ENCODE assay signal across 1 cellular context in the genomic region with DNA sequence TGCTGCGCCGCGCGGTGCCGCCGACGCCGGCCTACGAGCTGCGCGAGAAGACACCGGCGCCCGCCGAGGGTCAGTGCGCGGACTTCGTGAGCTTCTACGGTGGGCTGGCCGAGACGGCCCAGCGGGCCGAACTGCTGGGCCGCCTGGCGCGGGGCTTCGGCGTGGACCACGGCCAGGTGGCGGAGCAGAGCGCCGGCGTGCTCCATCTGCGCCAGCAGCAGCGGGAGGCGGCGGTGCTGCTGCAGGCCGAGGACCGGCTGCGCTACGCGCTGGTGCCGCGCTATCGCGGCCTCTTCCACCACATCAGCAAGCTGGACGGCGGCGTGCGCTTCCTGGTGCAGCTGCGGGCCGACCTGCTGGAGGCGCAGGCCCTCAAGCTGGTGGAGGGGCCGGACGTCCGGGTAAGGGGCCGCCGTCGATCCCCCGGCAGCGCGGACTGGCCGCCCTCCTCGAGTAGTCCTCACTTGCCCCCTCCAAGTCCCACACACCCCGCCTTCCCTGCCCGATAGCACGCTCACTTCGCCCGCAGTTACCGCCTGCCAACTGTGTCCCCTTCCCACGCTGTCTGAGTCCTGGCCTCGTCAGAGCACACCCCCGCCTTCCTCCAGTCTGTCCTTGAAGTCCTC.
A peak's percentile ranks its signal among the peaks of the same experiment; 100 is the strongest.
TF ChIP-seq lines count a peak whose summit lies in the region.

No MANE protein-coding gene starts in this region.

TF ChIP-seq in K562, 482 proteins besides CTCF, POLR2A, EP300 and RAD21 (continued from another document and continues in another):
- TF ChIP-seq, protein P1, sequence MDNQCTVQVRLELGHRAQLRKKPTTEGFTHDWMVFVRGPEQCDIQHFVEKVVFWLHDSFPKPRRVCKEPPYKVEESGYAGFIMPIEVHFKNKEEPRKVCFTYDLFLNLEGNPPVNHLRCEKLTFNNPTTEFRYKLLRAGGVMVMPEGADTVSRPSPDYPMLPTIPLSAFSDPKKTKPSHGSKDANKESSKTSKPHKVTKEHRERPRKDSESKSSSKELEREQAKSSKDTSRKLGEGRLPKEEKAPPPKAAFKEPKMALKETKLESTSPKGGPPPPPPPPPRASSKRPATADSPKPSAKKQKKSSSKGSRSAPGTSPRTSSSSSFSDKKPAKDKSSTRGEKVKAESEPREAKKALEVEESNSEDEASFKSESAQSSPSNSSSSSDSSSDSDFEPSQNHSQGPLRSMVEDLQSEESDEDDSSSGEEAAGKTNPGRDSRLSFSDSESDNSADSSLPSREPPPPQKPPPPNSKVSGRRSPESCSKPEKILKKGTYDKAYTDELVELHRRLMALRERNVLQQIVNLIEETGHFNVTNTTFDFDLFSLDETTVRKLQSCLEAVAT (IDR thresholded peaks at IDR 0.05) = no peak
- no peak for TF ChIP-seq FOXJ2 (tag; IDR thresholded peaks at IDR 0.05)
- TF ChIP-seq, protein P2, sequence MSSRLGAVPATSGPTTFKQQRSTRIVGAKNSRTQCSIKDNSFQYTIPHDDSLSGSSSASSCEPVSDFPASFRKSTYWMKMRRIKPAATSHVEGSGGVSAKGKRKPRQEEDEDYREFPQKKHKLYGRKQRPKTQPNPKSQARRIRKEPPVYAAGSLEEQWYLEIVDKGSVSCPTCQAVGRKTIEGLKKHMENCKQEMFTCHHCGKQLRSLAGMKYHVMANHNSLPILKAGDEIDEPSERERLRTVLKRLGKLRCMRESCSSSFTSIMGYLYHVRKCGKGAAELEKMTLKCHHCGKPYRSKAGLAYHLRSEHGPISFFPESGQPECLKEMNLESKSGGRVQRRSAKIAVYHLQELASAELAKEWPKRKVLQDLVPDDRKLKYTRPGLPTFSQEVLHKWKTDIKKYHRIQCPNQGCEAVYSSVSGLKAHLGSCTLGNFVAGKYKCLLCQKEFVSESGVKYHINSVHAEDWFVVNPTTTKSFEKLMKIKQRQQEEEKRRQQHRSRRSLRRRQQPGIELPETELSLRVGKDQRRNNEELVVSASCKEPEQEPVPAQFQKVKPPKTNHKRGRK (tag; IDR thresholded peaks at IDR 0.05) = no peak
- peak; percentile 51; the same call in 1 of the 2 replicates for TF ChIP-seq ELF2 (CRISPR knock-in tag; IDR thresholded peaks at IDR 0.05)
- no peak for TF ChIP-seq ZBED1 (IDR thresholded peaks at IDR 0.05)
- TF ChIP-seq POU5F1 (IDR thresholded peaks at IDR 0.05; ENCODE audit: borderline replicate concordance, low read depth, low read length, partially characterized antibody) = no peak
- no peak for TF ChIP-seq MYNN (IDR thresholded peaks at IDR 0.05)
- no peak for TF ChIP-seq MYNN (CRISPR knock-in tag; IDR thresholded peaks at IDR 0.05)
- TF ChIP-seq, protein P3, sequence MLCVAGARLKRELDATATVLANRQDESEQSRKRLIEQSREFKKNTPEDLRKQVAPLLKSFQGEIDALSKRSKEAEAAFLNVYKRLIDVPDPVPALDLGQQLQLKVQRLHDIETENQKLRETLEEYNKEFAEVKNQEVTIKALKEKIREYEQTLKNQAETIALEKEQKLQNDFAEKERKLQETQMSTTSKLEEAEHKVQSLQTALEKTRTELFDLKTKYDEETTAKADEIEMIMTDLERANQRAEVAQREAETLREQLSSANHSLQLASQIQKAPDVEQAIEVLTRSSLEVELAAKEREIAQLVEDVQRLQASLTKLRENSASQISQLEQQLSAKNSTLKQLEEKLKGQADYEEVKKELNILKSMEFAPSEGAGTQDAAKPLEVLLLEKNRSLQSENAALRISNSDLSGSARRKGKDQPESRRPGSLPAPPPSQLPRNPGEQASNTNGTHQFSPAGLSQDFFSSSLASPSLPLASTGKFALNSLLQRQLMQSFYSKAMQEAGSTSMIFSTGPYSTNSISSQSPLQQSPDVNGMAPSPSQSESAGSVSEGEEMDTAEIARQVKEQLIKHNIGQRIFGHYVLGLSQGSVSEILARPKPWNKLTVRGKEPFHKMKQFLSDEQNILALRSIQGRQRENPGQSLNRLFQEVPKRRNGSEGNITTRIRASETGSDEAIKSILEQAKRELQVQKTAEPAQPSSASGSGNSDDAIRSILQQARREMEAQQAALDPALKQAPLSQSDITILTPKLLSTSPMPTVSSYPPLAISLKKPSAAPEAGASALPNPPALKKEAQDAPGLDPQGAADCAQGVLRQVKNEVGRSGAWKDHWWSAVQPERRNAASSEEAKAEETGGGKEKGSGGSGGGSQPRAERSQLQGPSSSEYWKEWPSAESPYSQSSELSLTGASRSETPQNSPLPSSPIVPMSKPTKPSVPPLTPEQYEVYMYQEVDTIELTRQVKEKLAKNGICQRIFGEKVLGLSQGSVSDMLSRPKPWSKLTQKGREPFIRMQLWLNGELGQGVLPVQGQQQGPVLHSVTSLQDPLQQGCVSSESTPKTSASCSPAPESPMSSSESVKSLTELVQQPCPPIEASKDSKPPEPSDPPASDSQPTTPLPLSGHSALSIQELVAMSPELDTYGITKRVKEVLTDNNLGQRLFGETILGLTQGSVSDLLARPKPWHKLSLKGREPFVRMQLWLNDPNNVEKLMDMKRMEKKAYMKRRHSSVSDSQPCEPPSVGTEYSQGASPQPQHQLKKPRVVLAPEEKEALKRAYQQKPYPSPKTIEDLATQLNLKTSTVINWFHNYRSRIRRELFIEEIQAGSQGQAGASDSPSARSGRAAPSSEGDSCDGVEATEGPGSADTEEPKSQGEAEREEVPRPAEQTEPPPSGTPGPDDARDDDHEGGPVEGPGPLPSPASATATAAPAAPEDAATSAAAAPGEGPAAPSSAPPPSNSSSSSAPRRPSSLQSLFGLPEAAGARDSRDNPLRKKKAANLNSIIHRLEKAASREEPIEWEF (CRISPR knock-in tag; IDR thresholded peaks at IDR 0.05) = no peak
- TF ChIP-seq CHCHD3 (CRISPR knock-in tag; IDR thresholded peaks at IDR 0.05) = no peak
- TF ChIP-seq ELF1 (tag; IDR thresholded peaks at IDR 0.05) = peak; percentile 84
- TF ChIP-seq TBP (optimal IDR thresholded peaks at IDR 0.05; ENCODE audit: low read depth, low read length) = no peak
- TF ChIP-seq, protein P4, sequence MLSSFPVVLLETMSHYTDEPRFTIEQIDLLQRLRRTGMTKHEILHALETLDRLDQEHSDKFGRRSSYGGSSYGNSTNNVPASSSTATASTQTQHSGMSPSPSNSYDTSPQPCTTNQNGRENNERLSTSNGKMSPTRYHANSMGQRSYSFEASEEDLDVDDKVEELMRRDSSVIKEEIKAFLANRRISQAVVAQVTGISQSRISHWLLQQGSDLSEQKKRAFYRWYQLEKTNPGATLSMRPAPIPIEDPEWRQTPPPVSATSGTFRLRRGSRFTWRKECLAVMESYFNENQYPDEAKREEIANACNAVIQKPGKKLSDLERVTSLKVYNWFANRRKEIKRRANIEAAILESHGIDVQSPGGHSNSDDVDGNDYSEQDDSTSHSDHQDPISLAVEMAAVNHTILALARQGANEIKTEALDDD (IDR thresholded peaks at IDR 0.05) = no peak
- no peak for TF ChIP-seq ZC3H8 (IDR thresholded peaks at IDR 0.05)
- no peak for TF ChIP-seq NFE2 (IDR thresholded peaks at IDR 0.05; ENCODE audit: low read depth)
- TF ChIP-seq ZNF197 (CRISPR knock-in tag; IDR thresholded peaks at IDR 0.05; ENCODE audit: low read depth) = no peak
- TF ChIP-seq MTF1 (CRISPR knock-in tag; IDR thresholded peaks at IDR 0.05; ENCODE audit: borderline replicate concordance) = no peak
- TF ChIP-seq MAFG (tag; conservative IDR thresholded peaks at IDR 0.05) = no peak
- no peak for TF ChIP-seq GABPB2 (CRISPR knock-in tag; conservative IDR thresholded peaks at IDR 0.05)
- TF ChIP-seq PRMT5 (CRISPR knock-in tag; IDR thresholded peaks at IDR 0.05) = no peak
- no peak for TF ChIP-seq ZNF174 (CRISPR knock-in tag; IDR thresholded peaks at IDR 0.05)
- TF ChIP-seq KDM5B (IDR thresholded peaks at IDR 0.05; ENCODE audit: insufficient replicate concordance, low read depth, low read length) = peak; percentile 13
- no peak for TF ChIP-seq MEIS2 (IDR thresholded peaks at IDR 0.05; ENCODE audit: partially characterized antibody)
- no peak for TF ChIP-seq BRD9 (IDR thresholded peaks at IDR 0.05; ENCODE audit: low read depth, partially characterized antibody)
- no peak for TF ChIP-seq ZSCAN32 (CRISPR knock-in tag; IDR thresholded peaks at IDR 0.05)
- TF ChIP-seq, protein P5, sequence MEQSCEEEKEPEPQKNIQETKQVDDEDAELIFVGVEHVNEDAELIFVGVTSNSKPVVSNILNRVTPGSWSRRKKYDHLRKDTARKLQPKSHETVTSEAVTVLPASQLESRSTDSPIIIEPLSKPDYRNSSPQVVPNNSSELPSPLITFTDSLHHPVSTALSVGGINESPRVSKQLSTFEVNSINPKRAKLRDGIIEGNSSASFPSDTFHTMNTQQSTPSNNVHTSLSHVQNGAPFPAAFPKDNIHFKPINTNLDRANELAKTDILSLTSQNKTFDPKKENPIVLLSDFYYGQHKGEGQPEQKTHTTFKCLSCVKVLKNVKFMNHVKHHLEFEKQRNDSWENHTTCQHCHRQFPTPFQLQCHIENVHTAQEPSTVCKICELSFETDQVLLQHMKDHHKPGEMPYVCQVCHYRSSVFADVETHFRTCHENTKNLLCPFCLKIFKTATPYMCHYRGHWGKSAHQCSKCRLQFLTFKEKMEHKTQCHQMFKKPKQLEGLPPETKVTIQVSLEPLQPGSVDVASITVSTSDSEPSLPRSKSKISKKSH (CRISPR knock-in tag; IDR thresholded peaks at IDR 0.05) = no peak
- peak; percentile 27 to 40; a peak in 1 of 4 replicates for TF ChIP-seq NONO (IDR thresholded peaks at IDR 0.05; ENCODE audit: low read depth in 2 of 2, low read length in 1 of 2)
- TF ChIP-seq NRF1 (conservative IDR thresholded peaks at IDR 0.05 in 1 of 2, IDR thresholded peaks at IDR 0.05 in 1 of 2) = peak; percentile 70 to 76
- TF ChIP-seq, protein P6, sequence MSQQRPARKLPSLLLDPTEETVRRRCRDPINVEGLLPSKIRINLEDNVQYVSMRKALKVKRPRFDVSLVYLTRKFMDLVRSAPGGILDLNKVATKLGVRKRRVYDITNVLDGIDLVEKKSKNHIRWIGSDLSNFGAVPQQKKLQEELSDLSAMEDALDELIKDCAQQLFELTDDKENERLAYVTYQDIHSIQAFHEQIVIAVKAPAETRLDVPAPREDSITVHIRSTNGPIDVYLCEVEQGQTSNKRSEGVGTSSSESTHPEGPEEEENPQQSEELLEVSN (IDR thresholded peaks at IDR 0.05; ENCODE audit: borderline replicate concordance in 1 of 2, extremely low read depth in 1 of 2, insufficient read depth in 1 of 2, insufficient read length in 1 of 2, low read depth in 1 of 2, low read length in 1 of 2, poor library complexity in 1 of 2, severe bottlenecking in 1 of 2) = peak; percentile 50 to 87
- no peak for TF ChIP-seq YBX1 (IDR thresholded peaks at IDR 0.05)
- TF ChIP-seq ERF (CRISPR knock-in tag; IDR thresholded peaks at IDR 0.05) = no peak
- no peak for TF ChIP-seq ESRRB (CRISPR knock-in tag; IDR thresholded peaks at IDR 0.05; ENCODE audit: borderline replicate concordance)
- no peak for TF ChIP-seq RHOXF2B (CRISPR knock-in tag; conservative IDR thresholded peaks at IDR 0.05)
- no peak for TF ChIP-seq TGIF2 (CRISPR knock-in tag; IDR thresholded peaks at IDR 0.05)
- TF ChIP-seq SMAD3 (CRISPR knock-in tag; conservative IDR thresholded peaks at IDR 0.05) = no peak
- TF ChIP-seq, protein P7, sequence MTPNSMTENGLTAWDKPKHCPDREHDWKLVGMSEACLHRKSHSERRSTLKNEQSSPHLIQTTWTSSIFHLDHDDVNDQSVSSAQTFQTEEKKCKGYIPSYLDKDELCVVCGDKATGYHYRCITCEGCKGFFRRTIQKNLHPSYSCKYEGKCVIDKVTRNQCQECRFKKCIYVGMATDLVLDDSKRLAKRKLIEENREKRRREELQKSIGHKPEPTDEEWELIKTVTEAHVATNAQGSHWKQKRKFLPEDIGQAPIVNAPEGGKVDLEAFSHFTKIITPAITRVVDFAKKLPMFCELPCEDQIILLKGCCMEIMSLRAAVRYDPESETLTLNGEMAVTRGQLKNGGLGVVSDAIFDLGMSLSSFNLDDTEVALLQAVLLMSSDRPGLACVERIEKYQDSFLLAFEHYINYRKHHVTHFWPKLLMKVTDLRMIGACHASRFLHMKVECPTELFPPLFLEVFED (CRISPR knock-in tag; conservative IDR thresholded peaks at IDR 0.05) = no peak
- no peak for TF ChIP-seq RBM15 (IDR thresholded peaks at IDR 0.05; ENCODE audit: insufficient read depth, low read length)
- TF ChIP-seq ZNF780A (CRISPR knock-in tag; IDR thresholded peaks at IDR 0.05) = no peak
- no peak for TF ChIP-seq EHMT2 (IDR thresholded peaks at IDR 0.05)
- TF ChIP-seq, protein P8, sequence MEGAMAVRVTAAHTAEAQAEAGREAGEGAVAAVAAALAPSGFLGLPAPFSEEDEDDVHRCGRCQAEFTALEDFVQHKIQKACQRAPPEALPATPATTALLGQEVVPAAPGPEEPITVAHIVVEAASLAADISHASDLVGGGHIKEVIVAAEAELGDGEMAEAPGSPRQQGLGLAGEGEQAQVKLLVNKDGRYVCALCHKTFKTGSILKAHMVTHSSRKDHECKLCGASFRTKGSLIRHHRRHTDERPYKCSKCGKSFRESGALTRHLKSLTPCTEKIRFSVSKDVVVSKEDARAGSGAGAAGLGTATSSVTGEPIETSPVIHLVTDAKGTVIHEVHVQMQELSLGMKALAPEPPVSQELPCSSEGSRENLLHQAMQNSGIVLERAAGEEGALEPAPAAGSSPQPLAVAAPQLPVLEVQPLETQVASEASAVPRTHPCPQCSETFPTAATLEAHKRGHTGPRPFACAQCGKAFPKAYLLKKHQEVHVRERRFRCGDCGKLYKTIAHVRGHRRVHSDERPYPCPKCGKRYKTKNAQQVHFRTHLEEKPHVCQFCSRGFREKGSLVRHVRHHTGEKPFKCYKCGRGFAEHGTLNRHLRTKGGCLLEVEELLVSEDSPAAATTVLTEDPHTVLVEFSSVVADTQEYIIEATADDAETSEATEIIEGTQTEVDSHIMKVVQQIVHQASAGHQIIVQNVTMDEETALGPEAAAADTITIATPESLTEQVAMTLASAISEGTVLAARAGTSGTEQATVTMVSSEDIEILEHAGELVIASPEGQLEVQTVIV (CRISPR knock-in tag; IDR thresholded peaks at IDR 0.05; ENCODE audit: borderline replicate concordance) = no peak
- TF ChIP-seq, protein P9, sequence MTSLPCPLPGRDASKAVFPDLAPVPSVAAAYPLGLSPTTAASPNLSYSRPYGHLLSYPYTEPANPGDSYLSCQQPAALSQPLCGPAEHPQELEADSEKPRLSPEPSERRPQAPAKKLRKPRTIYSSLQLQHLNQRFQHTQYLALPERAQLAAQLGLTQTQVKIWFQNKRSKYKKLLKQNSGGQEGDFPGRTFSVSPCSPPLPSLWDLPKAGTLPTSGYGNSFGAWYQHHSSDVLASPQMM (CRISPR knock-in tag; IDR thresholded peaks at IDR 0.05) = no peak
- TF ChIP-seq, protein P10, sequence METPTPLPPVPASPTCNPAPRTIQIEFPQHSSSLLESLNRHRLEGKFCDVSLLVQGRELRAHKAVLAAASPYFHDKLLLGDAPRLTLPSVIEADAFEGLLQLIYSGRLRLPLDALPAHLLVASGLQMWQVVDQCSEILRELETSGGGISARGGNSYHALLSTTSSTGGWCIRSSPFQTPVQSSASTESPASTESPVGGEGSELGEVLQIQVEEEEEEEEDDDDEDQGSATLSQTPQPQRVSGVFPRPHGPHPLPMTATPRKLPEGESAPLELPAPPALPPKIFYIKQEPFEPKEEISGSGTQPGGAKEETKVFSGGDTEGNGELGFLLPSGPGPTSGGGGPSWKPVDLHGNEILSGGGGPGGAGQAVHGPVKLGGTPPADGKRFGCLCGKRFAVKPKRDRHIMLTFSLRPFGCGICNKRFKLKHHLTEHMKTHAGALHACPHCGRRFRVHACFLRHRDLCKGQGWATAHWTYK (CRISPR knock-in tag; IDR thresholded peaks at IDR 0.05) = no peak
- no peak for TF ChIP-seq TAL1 (IDR thresholded peaks at IDR 0.05)
- no peak; the same call in 1 of the 2 replicates for TF ChIP-seq NR2C2 (CRISPR knock-in tag; IDR thresholded peaks at IDR 0.05)
- TF ChIP-seq NR2C2 (tag; IDR thresholded peaks at IDR 0.05) = no peak
- TF ChIP-seq CBX3 (IDR thresholded peaks at IDR 0.05; ENCODE audit: borderline replicate concordance in 1 of 2, low read length in 2 of 2) = no peak
- no peak for TF ChIP-seq ZNF212 (CRISPR knock-in tag; IDR thresholded peaks at IDR 0.05)
- TF ChIP-seq SIN3A (IDR thresholded peaks at IDR 0.05; ENCODE audit: borderline replicate concordance in 2 of 2, control insufficient read depth in 1 of 2, low read depth in 2 of 2, low read length in 2 of 2) = peak in 1 of 2 experiments; percentile 55; a peak in 1 of 4 replicates
- TF ChIP-seq FOXK1 (CRISPR knock-in tag; IDR thresholded peaks at IDR 0.05; ENCODE audit: borderline replicate concordance) = no peak; the same call in 1 of the 2 replicates
